8 cellular contexts compared by ENCODE assay signal in genomic region chr3:138686771-138687221, GRCh38.
DNase-seq lines count a peak whose midpoint lies in the region; ATAC-seq, FAIRE-seq and TF ChIP-seq lines count a peak whose summit lies in the region.

No MANE protein-coding gene starts in this region.

- no peak for DNase-seq in activated CD8-positive, alpha-beta T cell treated with anti-CD3 and anti-CD28 coated beads for 36 hours
- DNase-seq in activated CD8-positive, alpha-beta T cell treated with anti-CD3 and anti-CD28 coated beads, Interleukin-2, amount 10 ng/mL, durations not matched to agents 7 days and 5 days, result no peak
- DNase-seq in HCEC 1CT (peak; percentile 74), LHCN-M2 (ENCODE audit: low read depth) (peak; percentile 89), erythroblast (lab: John Stamatoyannopoulos, UW) (peak; percentile 7 to 41), NCI-H2029 treated with DMSO at 0.1 percent for 48 hours (lab: John Stamatoyannopoulos, UW) (no peak), D721Med (ENCODE audit: insufficient read length, low spot score) (no peak), ecto neural progenitor cell (ENCODE audit: low spot score) (no peak)

- no peak for TF ChIP-seq POLR2A in erythroblast (IDR thresholded peaks at IDR 0.05; ENCODE audit: low read length)

- no peak overlapping the region for H3K4me3 Mint-ChIP-seq in activated CD8-positive, alpha-beta T cell treated with anti-CD3 and anti-CD28 coated beads for 36 hours
- H3K4me3 Mint-ChIP-seq in activated CD8-positive, alpha-beta T cell treated with anti-CD3 and anti-CD28 coated beads, Interleukin-2, amount 10 ng/mL, durations not matched to agents 7 days and 5 days, result no peak overlapping the region

- FAIRE-seq in D721Med (lab: Jason Lieb, UNC), result no peak

- TF ChIP-seq CTCF in activated CD8-positive, alpha-beta T cell treated with anti-CD3 and anti-CD28 coated beads for 36 hours (IDR thresholded peaks at IDR 0.05), result no peak
- TF ChIP-seq CTCF in D721Med (IDR thresholded peaks at IDR 0.05; ENCODE audit: insufficient read depth, missing control alignments), result no peak

- peak; percentile 70 for ATAC-seq in activated CD8-positive, alpha-beta T cell treated with anti-CD3 and anti-CD28 coated beads for 36 hours
- no peak for ATAC-seq in activated CD8-positive, alpha-beta T cell treated with anti-CD3 and anti-CD28 coated beads, Interleukin-2, amount 10 ng/mL, durations not matched to agents 7 days and 5 days

- CTCF ChIA-PET in activated CD8-positive, alpha-beta T cell treated with anti-CD3 and anti-CD28 coated beads for 36 hours (lab: Charles Lee), result interaction anchor here (1.3 to 23.4 kb wide), 3 partner anchors 93 to 237 kb away, joined by 6 to 347 read pairs (median 18); partner anchors contain the start of gene CEP70
- CTCF ChIA-PET in activated CD8-positive, alpha-beta T cell treated with anti-CD3 and anti-CD28 coated beads, Interleukin-2, amount 10 ng/mL, durations not matched to agents 7 days and 5 days (lab: Charles Lee), result interaction anchor here (1.5 to 4.9 kb wide), 6 partner anchors 12 to 269 kb away, joined by 5 to 67 read pairs (median 14); partner anchors contain the start of gene CEP70

- POLR2A ChIA-PET in activated CD8-positive, alpha-beta T cell treated with anti-CD3 and anti-CD28 coated beads for 36 hours (lab: Charles Lee), result interaction anchor here (0.8 kb wide), 1 partner anchor 9 kb away, joined by 3 read pairs; no protein-coding TSS in a partner anchor
- POLR2A ChIA-PET in activated CD8-positive, alpha-beta T cell treated with anti-CD3 and anti-CD28 coated beads, Interleukin-2, amount 10 ng/mL, durations not matched to agents 7 days and 5 days (lab: Charles Lee), result interaction anchor here (0.6 to 1.4 kb wide), 2 partner anchors 92 to 96 kb away, joined by 4 to 5 read pairs; partner anchors contain the start of gene CEP70

- peak overlapping the region; percentile 57 for H3K27ac Mint-ChIP-seq in activated CD8-positive, alpha-beta T cell treated with anti-CD3 and anti-CD28 coated beads for 36 hours
- no peak overlapping the region for H3K27ac Mint-ChIP-seq in activated CD8-positive, alpha-beta T cell treated with anti-CD3 and anti-CD28 coated beads, Interleukin-2, amount 10 ng/mL, durations not matched to agents 7 days and 5 days

- peaks cover 10% of the 10 kb centered on the region for H3K36me3 Mint-ChIP-seq in activated CD8-positive, alpha-beta T cell treated with anti-CD3 and anti-CD28 coated beads for 36 hours (ENCODE audit: low read depth)
- H3K36me3 Mint-ChIP-seq in activated CD8-positive, alpha-beta T cell treated with anti-CD3 and anti-CD28 coated beads, Interleukin-2, amount 10 ng/mL, durations not matched to agents 7 days and 5 days (ENCODE audit: low read depth), result no peaks in the 10 kb centered on the region

- peaks cover 11% of the 10 kb centered on the region for H3K4me1 Mint-ChIP-seq in activated CD8-positive, alpha-beta T cell treated with anti-CD3 and anti-CD28 coated beads for 36 hours (ENCODE audit: low read depth)
- peaks cover 8% of the 10 kb centered on the region for H3K4me1 Mint-ChIP-seq in activated CD8-positive, alpha-beta T cell treated with anti-CD3 and anti-CD28 coated beads, Interleukin-2, amount 10 ng/mL, durations not matched to agents 7 days and 5 days (ENCODE audit: low read depth)

- H3K27me3 Mint-ChIP-seq in activated CD8-positive, alpha-beta T cell treated with anti-CD3 and anti-CD28 coated beads for 36 hours, result no peaks in the 10 kb centered on the region
- H3K27me3 Mint-ChIP-seq in activated CD8-positive, alpha-beta T cell treated with anti-CD3 and anti-CD28 coated beads, Interleukin-2, amount 10 ng/mL, durations not matched to agents 7 days and 5 days (ENCODE audit: low read depth), result no peaks in the 10 kb centered on the region

- no peaks in the 10 kb centered on the region for H3K9me3 Mint-ChIP-seq in activated CD8-positive, alpha-beta T cell treated with anti-CD3 and anti-CD28 coated beads for 36 hours
- H3K9me3 Mint-ChIP-seq in activated CD8-positive, alpha-beta T cell treated with anti-CD3 and anti-CD28 coated beads, Interleukin-2, amount 10 ng/mL, durations not matched to agents 7 days and 5 days (ENCODE audit: insufficient read depth), result no peaks in the 10 kb centered on the region

- intact Hi-C loops in activated CD8-positive, alpha-beta T cell treated with anti-CD3 and anti-CD28 coated beads for 36 hours (cut with micrococcal nuclease), result no loop called here

Comparison
In these comparisons a context has a peak if more than half of its experiments do, and no peak if none do; other contexts are left out.
1. DNase-seq: peak in HCEC 1CT (single experiment), LHCN-M2 (single experiment) and erythroblast (2 of 2); none in activated CD8-positive, alpha-beta T cell treated with anti-CD3 and anti-CD28 coated beads for 36 hours (single experiment), activated CD8-positive, alpha-beta T cell treated with anti-CD3 and anti-CD28 coated beads, Interleukin-2, amount 10 ng/mL, durations not matched to agents 7 days and 5 days (single experiment), NCI-H2029 treated with DMSO at 0.1 percent for 48 hours (single experiment), D721Med (single experiment) and ecto neural progenitor cell (single experiment).